1 cellular context compared by ENCODE assay signal in the genomic region with DNA sequence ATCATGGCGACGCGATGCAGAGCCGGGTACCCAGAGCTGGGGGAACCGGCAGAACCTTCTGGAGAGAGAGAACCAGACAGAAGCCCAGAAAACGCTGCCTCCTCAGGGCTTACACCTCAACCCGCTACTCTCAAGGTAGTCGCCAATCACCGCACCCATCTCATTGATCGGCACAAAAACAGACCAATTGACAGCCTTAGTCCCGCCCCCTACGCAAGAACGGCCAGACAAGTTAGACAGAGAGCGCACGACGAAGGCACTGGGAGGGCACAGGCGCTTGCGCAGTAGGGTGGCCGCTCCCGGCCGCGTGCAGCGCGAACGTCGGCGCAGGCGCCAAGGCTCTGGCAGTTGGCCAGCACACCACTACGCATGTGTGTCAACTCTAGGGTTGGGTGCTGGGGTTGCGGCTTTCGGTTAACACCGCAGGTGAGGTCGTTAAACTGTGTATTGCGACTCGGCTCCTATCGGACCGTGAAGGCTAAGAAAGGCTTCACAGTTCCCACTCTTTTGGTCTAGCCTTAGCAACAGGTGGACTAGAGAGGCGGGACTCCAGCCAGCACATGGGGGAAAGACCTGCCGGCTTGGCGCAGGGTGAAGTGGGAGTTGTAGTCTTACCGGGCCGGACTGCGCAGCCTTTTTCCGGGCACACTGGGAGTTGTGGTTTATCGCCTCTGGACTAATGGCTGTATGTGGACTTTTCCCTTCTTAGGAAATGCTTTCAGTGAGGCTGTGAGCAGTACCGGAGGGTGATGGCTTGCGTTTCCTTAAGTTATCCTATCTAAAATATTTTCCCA.
A peak's percentile ranks its signal among the peaks of the same experiment; 100 is the strongest.
TF ChIP-seq lines count a peak whose summit lies in the region.

A gene (minus strand): TSS at position 113 of the 794 bp plus-strand sequence. CDS start 108 bp downstream, at position 5.
A gene (plus strand): TSS at position 347 of the 794 bp plus-strand sequence. CDS start 1,232 bp downstream, outside the sequence.

TF ChIP-seq in K562, 482 proteins besides CTCF, POLR2A, EP300 and RAD21 (continued from another document and continues in another):
- TF ChIP-seq, protein P1, sequence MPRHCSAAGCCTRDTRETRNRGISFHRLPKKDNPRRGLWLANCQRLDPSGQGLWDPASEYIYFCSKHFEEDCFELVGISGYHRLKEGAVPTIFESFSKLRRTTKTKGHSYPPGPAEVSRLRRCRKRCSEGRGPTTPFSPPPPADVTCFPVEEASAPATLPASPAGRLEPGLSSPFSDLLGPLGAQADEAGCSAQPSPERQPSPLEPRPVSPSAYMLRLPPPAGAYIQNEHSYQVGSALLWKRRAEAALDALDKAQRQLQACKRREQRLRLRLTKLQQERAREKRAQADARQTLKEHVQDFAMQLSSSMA (CRISPR knock-in tag; IDR thresholded peaks at IDR 0.05), result no peak
- TF ChIP-seq ETV5 (CRISPR knock-in tag; IDR thresholded peaks at IDR 0.05; ENCODE audit: low read depth), result peak; percentile 60; the same call in 1 of the 2 replicates
- no peak for TF ChIP-seq ZNF324 (CRISPR knock-in tag; IDR thresholded peaks at IDR 0.05)
- peak; percentile 66 for TF ChIP-seq NR2C1 (IDR thresholded peaks at IDR 0.05)
- peak; percentile 84 for TF ChIP-seq NR2C1 (tag; IDR thresholded peaks at IDR 0.05)
- TF ChIP-seq, protein P2, sequence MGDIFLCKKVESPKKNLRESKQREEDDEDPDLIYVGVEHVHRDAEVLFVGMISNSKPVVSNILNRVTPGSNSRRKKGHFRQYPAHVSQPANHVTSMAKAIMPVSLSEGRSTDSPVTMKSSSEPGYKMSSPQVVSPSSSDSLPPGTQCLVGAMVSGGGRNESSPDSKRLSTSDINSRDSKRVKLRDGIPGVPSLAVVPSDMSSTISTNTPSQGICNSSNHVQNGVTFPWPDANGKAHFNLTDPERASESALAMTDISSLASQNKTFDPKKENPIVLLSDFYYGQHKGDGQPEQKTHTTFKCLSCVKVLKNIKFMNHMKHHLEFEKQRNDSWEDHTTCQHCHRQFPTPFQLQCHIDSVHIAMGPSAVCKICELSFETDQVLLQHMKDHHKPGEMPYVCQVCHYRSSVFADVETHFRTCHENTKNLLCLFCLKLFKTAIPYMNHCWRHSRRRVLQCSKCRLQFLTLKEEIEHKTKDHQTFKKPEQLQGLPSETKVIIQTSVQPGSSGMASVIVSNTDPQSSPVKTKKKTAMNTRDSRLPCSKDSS (IDR thresholded peaks at IDR 0.05; ENCODE audit: low read depth, partially characterized antibody), result no peak
- TF ChIP-seq ZNF316 (IDR thresholded peaks at IDR 0.05), result no peak
- TF ChIP-seq SLC30A9 (CRISPR knock-in tag; IDR thresholded peaks at IDR 0.05), result no peak
- TF ChIP-seq, protein P3, sequence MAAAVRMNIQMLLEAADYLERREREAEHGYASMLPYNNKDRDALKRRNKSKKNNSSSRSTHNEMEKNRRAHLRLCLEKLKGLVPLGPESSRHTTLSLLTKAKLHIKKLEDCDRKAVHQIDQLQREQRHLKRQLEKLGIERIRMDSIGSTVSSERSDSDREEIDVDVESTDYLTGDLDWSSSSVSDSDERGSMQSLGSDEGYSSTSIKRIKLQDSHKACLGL (CRISPR knock-in tag; IDR thresholded peaks at IDR 0.05; ENCODE audit: borderline replicate concordance, poor library complexity, severe bottlenecking), result peak; percentile 81
- no peak for TF ChIP-seq ZNF551 (CRISPR knock-in tag; IDR thresholded peaks at IDR 0.05)
- TF ChIP-seq SREBF2 (CRISPR knock-in tag; IDR thresholded peaks at IDR 0.05), result no peak
- TF ChIP-seq SPI1 (IDR thresholded peaks at IDR 0.05; ENCODE audit: borderline replicate concordance, low read depth, low read length), result no peak
- no peak for TF ChIP-seq SIRT6 (IDR thresholded peaks at IDR 0.05; ENCODE audit: low read depth, low read length)
- TF ChIP-seq PTTG1 (tag; IDR thresholded peaks at IDR 0.05; ENCODE audit: low read depth), result no peak
- TF ChIP-seq CXXC5 (CRISPR knock-in tag; IDR thresholded peaks at IDR 0.05), result peak; percentile 98
- TF ChIP-seq CC2D1A (IDR thresholded peaks at IDR 0.05), result no peak; the same call in 1 of the 2 replicates
- TF ChIP-seq TCFL5 (CRISPR knock-in tag; conservative IDR thresholded peaks at IDR 0.05), result no peak; the same call in 1 of the 2 replicates
- peak; percentile 69 for TF ChIP-seq C11orf30 (IDR thresholded peaks at IDR 0.05; ENCODE audit: low read depth)
- peak; percentile 72; the same call in 1 of the 2 replicates for TF ChIP-seq GABPB1 (CRISPR knock-in tag; IDR thresholded peaks at IDR 0.05)
- no peak for TF ChIP-seq WHSC1 (IDR thresholded peaks at IDR 0.05; ENCODE audit: low read length)
- TF ChIP-seq NFRKB (IDR thresholded peaks at IDR 0.05; ENCODE audit: low read depth), result peak; percentile 49; the same call in 1 of the 2 replicates
- TF ChIP-seq, protein P4, sequence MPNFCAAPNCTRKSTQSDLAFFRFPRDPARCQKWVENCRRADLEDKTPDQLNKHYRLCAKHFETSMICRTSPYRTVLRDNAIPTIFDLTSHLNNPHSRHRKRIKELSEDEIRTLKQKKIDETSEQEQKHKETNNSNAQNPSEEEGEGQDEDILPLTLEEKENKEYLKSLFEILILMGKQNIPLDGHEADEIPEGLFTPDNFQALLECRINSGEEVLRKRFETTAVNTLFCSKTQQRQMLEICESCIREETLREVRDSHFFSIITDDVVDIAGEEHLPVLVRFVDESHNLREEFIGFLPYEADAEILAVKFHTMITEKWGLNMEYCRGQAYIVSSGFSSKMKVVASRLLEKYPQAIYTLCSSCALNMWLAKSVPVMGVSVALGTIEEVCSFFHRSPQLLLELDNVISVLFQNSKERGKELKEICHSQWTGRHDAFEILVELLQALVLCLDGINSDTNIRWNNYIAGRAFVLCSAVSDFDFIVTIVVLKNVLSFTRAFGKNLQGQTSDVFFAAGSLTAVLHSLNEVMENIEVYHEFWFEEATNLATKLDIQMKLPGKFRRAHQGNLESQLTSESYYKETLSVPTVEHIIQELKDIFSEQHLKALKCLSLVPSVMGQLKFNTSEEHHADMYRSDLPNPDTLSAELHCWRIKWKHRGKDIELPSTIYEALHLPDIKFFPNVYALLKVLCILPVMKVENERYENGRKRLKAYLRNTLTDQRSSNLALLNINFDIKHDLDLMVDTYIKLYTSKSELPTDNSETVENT (CRISPR knock-in tag; IDR thresholded peaks at IDR 0.05), result no peak
- TF ChIP-seq, protein P5, sequence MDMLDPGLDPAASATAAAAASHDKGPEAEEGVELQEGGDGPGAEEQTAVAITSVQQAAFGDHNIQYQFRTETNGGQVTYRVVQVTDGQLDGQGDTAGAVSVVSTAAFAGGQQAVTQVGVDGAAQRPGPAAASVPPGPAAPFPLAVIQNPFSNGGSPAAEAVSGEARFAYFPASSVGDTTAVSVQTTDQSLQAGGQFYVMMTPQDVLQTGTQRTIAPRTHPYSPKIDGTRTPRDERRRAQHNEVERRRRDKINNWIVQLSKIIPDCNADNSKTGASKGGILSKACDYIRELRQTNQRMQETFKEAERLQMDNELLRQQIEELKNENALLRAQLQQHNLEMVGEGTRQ (CRISPR knock-in tag; IDR thresholded peaks at IDR 0.05), result no peak; the same call in 1 of the 2 replicates
- TF ChIP-seq SAFB2 (IDR thresholded peaks at IDR 0.05; ENCODE audit: borderline replicate concordance, low read depth, low read length, severe bottlenecking), result no peak
- no peak; the same call in 1 of the 2 replicates for TF ChIP-seq JUND (IDR thresholded peaks at IDR 0.05; ENCODE audit: borderline replicate concordance, low read depth, low read length)
- TF ChIP-seq JUND (tag; IDR thresholded peaks at IDR 0.05; ENCODE audit: borderline replicate concordance, low read depth, low read length), result no peak; the same call in 2 of the 3 replicates
- TF ChIP-seq, protein P6, sequence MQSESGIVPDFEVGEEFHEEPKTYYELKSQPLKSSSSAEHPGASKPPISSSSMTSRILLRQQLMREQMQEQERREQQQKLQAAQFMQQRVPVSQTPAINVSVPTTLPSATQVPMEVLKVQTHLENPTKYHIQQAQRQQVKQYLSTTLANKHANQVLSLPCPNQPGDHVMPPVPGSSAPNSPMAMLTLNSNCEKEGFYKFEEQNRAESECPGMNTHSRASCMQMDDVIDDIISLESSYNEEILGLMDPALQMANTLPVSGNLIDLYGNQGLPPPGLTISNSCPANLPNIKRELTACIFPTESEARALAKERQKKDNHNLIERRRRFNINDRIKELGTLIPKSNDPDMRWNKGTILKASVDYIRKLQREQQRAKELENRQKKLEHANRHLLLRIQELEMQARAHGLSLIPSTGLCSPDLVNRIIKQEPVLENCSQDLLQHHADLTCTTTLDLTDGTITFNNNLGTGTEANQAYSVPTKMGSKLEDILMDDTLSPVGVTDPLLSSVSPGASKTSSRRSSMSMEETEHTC (IDR thresholded peaks at IDR 0.05), result no peak
- TF ChIP-seq NBN (IDR thresholded peaks at IDR 0.05; ENCODE audit: low read depth), result no peak; the same call in 1 of the 2 replicates
- TF ChIP-seq, protein P7, sequence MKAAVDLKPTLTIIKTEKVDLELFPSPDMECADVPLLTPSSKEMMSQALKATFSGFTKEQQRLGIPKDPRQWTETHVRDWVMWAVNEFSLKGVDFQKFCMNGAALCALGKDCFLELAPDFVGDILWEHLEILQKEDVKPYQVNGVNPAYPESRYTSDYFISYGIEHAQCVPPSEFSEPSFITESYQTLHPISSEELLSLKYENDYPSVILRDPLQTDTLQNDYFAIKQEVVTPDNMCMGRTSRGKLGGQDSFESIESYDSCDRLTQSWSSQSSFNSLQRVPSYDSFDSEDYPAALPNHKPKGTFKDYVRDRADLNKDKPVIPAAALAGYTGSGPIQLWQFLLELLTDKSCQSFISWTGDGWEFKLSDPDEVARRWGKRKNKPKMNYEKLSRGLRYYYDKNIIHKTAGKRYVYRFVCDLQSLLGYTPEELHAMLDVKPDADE (conservative IDR thresholded peaks at IDR 0.05; ENCODE audit: control insufficient read depth, low read depth, low read length), result peak; percentile 99
- TF ChIP-seq, protein P8, sequence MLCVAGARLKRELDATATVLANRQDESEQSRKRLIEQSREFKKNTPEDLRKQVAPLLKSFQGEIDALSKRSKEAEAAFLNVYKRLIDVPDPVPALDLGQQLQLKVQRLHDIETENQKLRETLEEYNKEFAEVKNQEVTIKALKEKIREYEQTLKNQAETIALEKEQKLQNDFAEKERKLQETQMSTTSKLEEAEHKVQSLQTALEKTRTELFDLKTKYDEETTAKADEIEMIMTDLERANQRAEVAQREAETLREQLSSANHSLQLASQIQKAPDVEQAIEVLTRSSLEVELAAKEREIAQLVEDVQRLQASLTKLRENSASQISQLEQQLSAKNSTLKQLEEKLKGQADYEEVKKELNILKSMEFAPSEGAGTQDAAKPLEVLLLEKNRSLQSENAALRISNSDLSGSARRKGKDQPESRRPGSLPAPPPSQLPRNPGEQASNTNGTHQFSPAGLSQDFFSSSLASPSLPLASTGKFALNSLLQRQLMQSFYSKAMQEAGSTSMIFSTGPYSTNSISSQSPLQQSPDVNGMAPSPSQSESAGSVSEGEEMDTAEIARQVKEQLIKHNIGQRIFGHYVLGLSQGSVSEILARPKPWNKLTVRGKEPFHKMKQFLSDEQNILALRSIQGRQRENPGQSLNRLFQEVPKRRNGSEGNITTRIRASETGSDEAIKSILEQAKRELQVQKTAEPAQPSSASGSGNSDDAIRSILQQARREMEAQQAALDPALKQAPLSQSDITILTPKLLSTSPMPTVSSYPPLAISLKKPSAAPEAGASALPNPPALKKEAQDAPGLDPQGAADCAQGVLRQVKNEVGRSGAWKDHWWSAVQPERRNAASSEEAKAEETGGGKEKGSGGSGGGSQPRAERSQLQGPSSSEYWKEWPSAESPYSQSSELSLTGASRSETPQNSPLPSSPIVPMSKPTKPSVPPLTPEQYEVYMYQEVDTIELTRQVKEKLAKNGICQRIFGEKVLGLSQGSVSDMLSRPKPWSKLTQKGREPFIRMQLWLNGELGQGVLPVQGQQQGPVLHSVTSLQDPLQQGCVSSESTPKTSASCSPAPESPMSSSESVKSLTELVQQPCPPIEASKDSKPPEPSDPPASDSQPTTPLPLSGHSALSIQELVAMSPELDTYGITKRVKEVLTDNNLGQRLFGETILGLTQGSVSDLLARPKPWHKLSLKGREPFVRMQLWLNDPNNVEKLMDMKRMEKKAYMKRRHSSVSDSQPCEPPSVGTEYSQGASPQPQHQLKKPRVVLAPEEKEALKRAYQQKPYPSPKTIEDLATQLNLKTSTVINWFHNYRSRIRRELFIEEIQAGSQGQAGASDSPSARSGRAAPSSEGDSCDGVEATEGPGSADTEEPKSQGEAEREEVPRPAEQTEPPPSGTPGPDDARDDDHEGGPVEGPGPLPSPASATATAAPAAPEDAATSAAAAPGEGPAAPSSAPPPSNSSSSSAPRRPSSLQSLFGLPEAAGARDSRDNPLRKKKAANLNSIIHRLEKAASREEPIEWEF (CRISPR knock-in tag; IDR thresholded peaks at IDR 0.05), result no peak
- TF ChIP-seq NFYB (IDR thresholded peaks at IDR 0.05; ENCODE audit: extremely low read depth, insufficient read length), result peak; percentile 98
- TF ChIP-seq KAT8 (IDR thresholded peaks at IDR 0.05; ENCODE audit: low read depth), result no peak
- TF ChIP-seq, protein P9, sequence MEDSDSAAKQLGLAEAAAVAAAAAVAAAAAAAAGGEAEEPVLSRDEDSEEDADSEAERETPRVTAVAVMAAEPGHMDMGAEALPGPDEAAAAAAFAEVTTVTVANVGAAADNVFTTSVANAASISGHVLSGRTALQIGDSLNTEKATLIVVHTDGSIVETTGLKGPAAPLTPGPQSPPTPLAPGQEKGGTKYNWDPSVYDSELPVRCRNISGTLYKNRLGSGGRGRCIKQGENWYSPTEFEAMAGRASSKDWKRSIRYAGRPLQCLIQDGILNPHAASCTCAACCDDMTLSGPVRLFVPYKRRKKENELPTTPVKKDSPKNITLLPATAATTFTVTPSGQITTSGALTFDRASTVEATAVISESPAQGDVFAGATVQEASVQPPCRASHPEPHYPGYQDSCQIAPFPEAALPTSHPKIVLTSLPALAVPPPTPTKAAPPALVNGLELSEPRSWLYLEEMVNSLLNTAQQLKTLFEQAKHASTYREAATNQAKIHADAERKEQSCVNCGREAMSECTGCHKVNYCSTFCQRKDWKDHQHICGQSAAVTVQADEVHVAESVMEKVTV (CRISPR knock-in tag; IDR thresholded peaks at IDR 0.05), result no peak
- no peak for TF ChIP-seq SAFB (IDR thresholded peaks at IDR 0.05; ENCODE audit: borderline replicate concordance, low read depth, low read length)
- no peak for TF ChIP-seq SMARCB1 (IDR thresholded peaks at IDR 0.05; ENCODE audit: insufficient read length, low read depth)
- TF ChIP-seq TEAD1 (CRISPR knock-in tag; IDR thresholded peaks at IDR 0.05), result peak in 1 of 2 experiments; percentile 28; a peak in 1 of 4 replicates
- TF ChIP-seq EGR1 (conservative IDR thresholded peaks at IDR 0.05), result no peak
- TF ChIP-seq, protein P10, sequence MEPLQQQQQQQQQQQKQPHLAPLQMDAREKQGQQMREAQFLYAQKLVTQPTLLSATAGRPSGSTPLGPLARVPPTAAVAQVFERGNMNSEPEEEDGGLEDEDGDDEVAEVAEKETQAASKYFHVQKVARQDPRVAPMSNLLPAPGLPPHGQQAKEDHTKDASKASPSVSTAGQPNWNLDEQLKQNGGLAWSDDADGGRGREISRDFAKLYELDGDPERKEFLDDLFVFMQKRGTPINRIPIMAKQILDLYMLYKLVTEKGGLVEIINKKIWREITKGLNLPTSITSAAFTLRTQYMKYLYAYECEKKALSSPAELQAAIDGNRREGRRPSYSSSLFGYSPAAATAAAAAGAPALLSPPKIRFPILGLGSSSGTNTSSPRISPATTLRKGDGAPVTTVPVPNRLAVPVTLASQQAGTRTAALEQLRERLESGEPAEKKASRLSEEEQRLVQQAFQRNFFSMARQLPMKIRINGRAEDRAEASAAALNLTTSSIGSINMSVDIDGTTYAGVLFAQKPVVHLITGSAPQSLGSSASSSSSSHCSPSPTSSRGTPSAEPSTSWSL (CRISPR knock-in tag; IDR thresholded peaks at IDR 0.05; ENCODE audit: borderline replicate concordance), result no peak
- no peak for TF ChIP-seq HNRNPH1 (optimal IDR thresholded peaks at IDR 0.05; ENCODE audit: low read depth, low read length)
- no peak for TF ChIP-seq ZC3H11A (IDR thresholded peaks at IDR 0.05; ENCODE audit: low read depth, low read length)
